ENCODE assay signal across 8 cellular contexts in the genomic region with DNA sequence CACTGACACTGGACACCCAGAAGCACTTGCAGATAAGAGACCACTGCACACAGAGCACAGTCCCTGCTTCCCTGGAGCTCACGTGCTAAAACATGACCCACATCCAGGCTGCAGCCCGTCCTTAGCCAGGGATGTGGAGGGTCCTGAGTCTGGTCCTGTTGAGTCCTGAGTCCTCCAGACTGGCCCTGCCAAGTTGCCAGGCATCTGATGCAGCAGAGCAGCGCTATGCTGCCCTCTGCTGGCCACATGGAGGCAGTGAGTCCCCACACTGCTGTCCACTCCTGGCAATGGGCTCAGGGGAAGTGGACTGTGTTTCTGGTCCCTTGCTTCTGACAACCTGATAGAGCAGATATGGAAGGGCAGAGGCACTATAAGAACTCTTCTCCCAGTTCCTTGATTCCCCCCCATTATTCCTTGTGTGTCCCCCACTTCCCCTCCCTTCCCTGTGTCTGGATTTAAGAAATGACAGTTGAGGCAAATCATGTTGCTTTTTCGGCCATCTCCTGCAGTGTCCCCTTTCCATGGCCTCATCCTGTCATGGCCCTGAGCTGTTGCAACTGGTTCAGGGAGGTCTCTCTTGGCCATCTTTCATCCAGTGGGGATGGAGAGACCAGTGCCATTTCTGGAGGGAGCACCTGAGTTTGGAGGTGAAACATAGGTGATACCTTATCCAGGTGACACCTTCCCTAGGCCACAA.
DNase-seq lines count a peak whose midpoint lies in the region; ATAC-seq, FAIRE-seq and TF ChIP-seq lines count a peak whose summit lies in the region.

No MANE protein-coding gene starts in this region.

- no peaks in the 10 kb centered on the region for H3K9me3 Mint-ChIP-seq in activated naive CD4-positive, alpha-beta T cell treated with anti-CD3 and anti-CD28 coated beads, Interleukin-2, amount 50 U/mL, for 24 hours

- H3K4me1 Mint-ChIP-seq in activated naive CD4-positive, alpha-beta T cell treated with anti-CD3 and anti-CD28 coated beads, Interleukin-2, amount 50 U/mL, for 24 hours = peaks cover 3% of the 10 kb centered on the region

- POLR2A ChIA-PET in BJ (lab: Charles Lee) = no interaction called here
- POLR2A ChIA-PET in SK-N-SH (lab: Yijun Ruan, JAX) = no interaction called here

- H3K4me3 ChIP-seq in BJ (ENCODE audit: low read depth, low read length) = no peak overlapping the region
- peak overlapping the region in 1 of 2 experiments; percentile 39; a peak in 1 of 4 replicates for H3K4me3 ChIP-seq in SK-N-SH (ENCODE audit: low read depth in 2 of 2, low read length in 1 of 2)
- H3K4me3 ChIP-seq in upper lobe of left lung = no peak overlapping the region

- H3K79me2 ChIP-seq in SK-N-SH (ENCODE audit: insufficient read depth) = no peaks in the 10 kb centered on the region

- ATAC-seq in upper lobe of left lung (ENCODE audit: low FRiP score in 2 of 2) = peak; percentile 88 to 89

- peaks cover under 1 to 4% of the 10 kb centered on the region in 2 experiments; a peak in 2 of 4 replicates for H3K4me1 ChIP-seq in SK-N-SH (ENCODE audit: control insufficient read depth in 1 of 2, insufficient read depth in 2 of 2, low read depth in 1 of 2, low read length in 1 of 2)
- H3K4me1 ChIP-seq in upper lobe of left lung = peaks cover 5 to 18% (median 10%) of the 10 kb centered on the region in 4 donors

- TF ChIP-seq CTCF in BJ (IDR thresholded peaks at IDR 0.05; ENCODE audit: insufficient read depth, low read depth, low read length) (peak; percentile 99), SK-N-SH (IDR thresholded peaks at IDR 0.05) (peak; percentile 96), upper lobe of left lung (IDR thresholded peaks at IDR 0.05) (peak; percentile 87 to 93 (median 92))

- H2AFZ ChIP-seq in SK-N-SH (ENCODE audit: low read depth) = no peak overlapping the region

- H3K36me3 ChIP-seq in BJ (ENCODE audit: control insufficient read depth, insufficient read depth, low read length) (no peaks in the 10 kb centered on the region), SK-N-SH (replicated peaks in 1 of 2; ENCODE audit: control insufficient read depth in 1 of 2, insufficient read depth in 2 of 2, low read length in 1 of 2) (peaks cover 1 to 5% of the 10 kb centered on the region in 2 experiments), upper lobe of left lung (peaks cover 0 to 5% (median under 1%) of the 10 kb centered on the region in 4 donors)

- H4K20me1 ChIP-seq in SK-N-SH (ENCODE audit: insufficient read depth) = no peaks in the 10 kb centered on the region; the same call in 1 of the 2 replicates

- no peak overlapping the region for H3K9ac ChIP-seq in SK-N-SH

- H3K27me3 Mint-ChIP-seq in activated naive CD4-positive, alpha-beta T cell treated with anti-CD3 and anti-CD28 coated beads, Interleukin-2, amount 50 U/mL, for 24 hours = no peaks in the 10 kb centered on the region

- WGBS in SK-N-SH (ENCODE audit: low lambda C conversion rate) = 43% methylated on average over 2 of the region's 4 CpGs
- WGBS in upper lobe of left lung, 2 donors = 31 to 59% methylated on average over 1 to 2 of the region's 4 CpGs

- H3K9me3 ChIP-seq in SK-N-SH (no peaks in the 10 kb centered on the region), upper lobe of left lung (no peaks in the 10 kb centered on the region)

- TF ChIP-seq EP300 in SK-N-SH (IDR thresholded peaks at IDR 0.05; ENCODE audit: borderline replicate concordance in 1 of 2, low read depth in 1 of 2, low read length in 1 of 2) = no peak
- no peak for TF ChIP-seq EP300 in upper lobe of left lung (IDR thresholded peaks at IDR 0.05)

- no peaks in the 10 kb centered on the region for H3K9me2 ChIP-seq in SK-N-SH

- no peak for TF ChIP-seq POLR2A in upper lobe of left lung (IDR thresholded peaks at IDR 0.05)

- H3K4me3 Mint-ChIP-seq in activated naive CD4-positive, alpha-beta T cell treated with anti-CD3 and anti-CD28 coated beads, Interleukin-2, amount 50 U/mL, for 24 hours = peak overlapping the region; percentile 23

- H3K27me3 ChIP-seq in BJ (ENCODE audit: control insufficient read depth, insufficient read depth, low read length) = peaks cover 2% of the 10 kb centered on the region; the same call in 1 of the 2 replicates
- H3K27me3 ChIP-seq in SK-N-SH (ENCODE audit: insufficient read depth) = no peaks in the 10 kb centered on the region
- no peaks in the 10 kb centered on the region for H3K27me3 ChIP-seq in upper lobe of left lung

- H3F3A ChIP-seq in SK-N-SH (replicated peaks; ENCODE audit: insufficient read depth) = no peaks in the 10 kb centered on the region

- CTCF ChIA-PET in BJ (lab: Yijun Ruan, JAX) (interaction anchor here (0.6 to 13.4 kb wide), 24 partner anchors 10 to 415 kb away, joined by 3 to 399 read pairs (median 4); partner anchors contain the start of genes ACTR5, DHX35 and FAM83D), SK-N-SH (lab: Yijun Ruan, JAX) (interaction anchor here (0.6 to 16.3 kb wide), 39 partner anchors 9 to 1920 kb away, joined by 3 to 444 read pairs (median 4); partner anchors contain the start of genes DHX35 and FAM83D)

- intact Hi-C loops in head of caudate nucleus (cut with DNase I) (no loop called here), posterior cingulate gyrus (cut with DNase I) (loop anchor here (1.0 to 2.0 kb wide), 2 partner anchors 122 to 399 kb away; partner anchors contain the start of gene FAM83D)

- FAIRE-seq in GM19239 (lab: Jason Lieb, UNC) = peak; percentile 93

- no peak overlapping the region for H3K4me2 ChIP-seq in SK-N-SH

- no peak overlapping the region for H3K27ac Mint-ChIP-seq in activated naive CD4-positive, alpha-beta T cell treated with anti-CD3 and anti-CD28 coated beads, Interleukin-2, amount 50 U/mL, for 24 hours

- peaks cover 2% of the 10 kb centered on the region for H3K36me3 Mint-ChIP-seq in activated naive CD4-positive, alpha-beta T cell treated with anti-CD3 and anti-CD28 coated beads, Interleukin-2, amount 50 U/mL, for 24 hours

- peak; percentile 92 for TF ChIP-seq RAD21 in SK-N-SH (IDR thresholded peaks at IDR 0.05; ENCODE audit: low read length)

- H3K27ac ChIP-seq in SK-N-SH (ENCODE audit: low read depth in 2 of 2, low read length in 1 of 2) (no peak overlapping the region), upper lobe of left lung (no peak overlapping the region)

- DNase-seq in BJ (ENCODE audit: low read depth) (no peak), GM19239 (ENCODE audit: insufficient read length, low spot score) (peak; percentile 76), LoVo (ENCODE audit: low spot score) (peak; percentile 74), SK-N-SH (peak; percentile 89), head of caudate nucleus (peak; percentile 50 to 92 (median 81)), posterior cingulate gyrus (peak; percentile 63 to 97 (median 86)), upper lobe of left lung (peak in 1 of 2 donors; percentile 86)

TF ChIP-seq in SK-N-SH, 30 proteins besides CTCF, POLR2A, EP300 and RAD21 (continues in another document):
- TF ChIP-seq RCOR1 (IDR thresholded peaks at IDR 0.05; ENCODE audit: low read length) (peak; percentile 48; the same call in 1 of the 2 replicates), MAX (IDR thresholded peaks at IDR 0.05; ENCODE audit: low read depth) (no peak), CHD2 (IDR thresholded peaks at IDR 0.05; ENCODE audit: low read length, partially characterized antibody) (no peak), SMC3 (IDR thresholded peaks at IDR 0.05; ENCODE audit: low read depth, low read length) (peak; percentile 84), GABPA (IDR thresholded peaks at IDR 0.05; ENCODE audit: low read depth) (no peak), FOXJ3 (CRISPR knock-in tag; IDR thresholded peaks at IDR 0.05) (no peak), NFIC (IDR thresholded peaks at IDR 0.05; ENCODE audit: borderline replicate concordance) (no peak), USF1 (IDR thresholded peaks at IDR 0.05; ENCODE audit: borderline replicate concordance, low read depth) (no peak), GATA2 (CRISPR knock-in tag; IDR thresholded peaks at IDR 0.05) (no peak), RFX5 (IDR thresholded peaks at IDR 0.05; ENCODE audit: low read length) (no peak)
- TF ChIP-seq, protein P1, sequence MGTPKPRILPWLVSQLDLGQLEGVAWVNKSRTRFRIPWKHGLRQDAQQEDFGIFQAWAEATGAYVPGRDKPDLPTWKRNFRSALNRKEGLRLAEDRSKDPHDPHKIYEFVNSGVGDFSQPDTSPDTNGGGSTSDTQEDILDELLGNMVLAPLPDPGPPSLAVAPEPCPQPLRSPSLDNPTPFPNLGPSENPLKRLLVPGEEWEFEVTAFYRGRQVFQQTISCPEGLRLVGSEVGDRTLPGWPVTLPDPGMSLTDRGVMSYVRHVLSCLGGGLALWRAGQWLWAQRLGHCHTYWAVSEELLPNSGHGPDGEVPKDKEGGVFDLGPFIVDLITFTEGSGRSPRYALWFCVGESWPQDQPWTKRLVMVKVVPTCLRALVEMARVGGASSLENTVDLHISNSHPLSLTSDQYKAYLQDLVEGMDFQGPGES (IDR thresholded peaks at IDR 0.05; ENCODE audit: low read depth, low read length) = no peak
- TF ChIP-seq, protein P2, sequence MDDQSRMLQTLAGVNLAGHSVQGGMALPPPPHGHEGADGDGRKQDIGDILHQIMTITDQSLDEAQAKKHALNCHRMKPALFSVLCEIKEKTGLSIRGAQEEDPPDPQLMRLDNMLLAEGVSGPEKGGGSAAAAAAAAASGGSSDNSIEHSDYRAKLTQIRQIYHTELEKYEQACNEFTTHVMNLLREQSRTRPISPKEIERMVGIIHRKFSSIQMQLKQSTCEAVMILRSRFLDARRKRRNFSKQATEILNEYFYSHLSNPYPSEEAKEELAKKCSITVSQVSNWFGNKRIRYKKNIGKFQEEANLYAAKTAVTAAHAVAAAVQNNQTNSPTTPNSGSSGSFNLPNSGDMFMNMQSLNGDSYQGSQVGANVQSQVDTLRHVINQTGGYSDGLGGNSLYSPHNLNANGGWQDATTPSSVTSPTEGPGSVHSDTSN (IDR thresholded peaks at IDR 0.05) = no peak
